Comparison of ENCODE assay signal across 24 cellular contexts in genomic region chr9:117258201-117258866, GRCh38.
"Had no signal": no experiment of that assay in that cellular context is flagged by ENCODE, and none has a peak within 500 bp of the region (broad histone marks: within the 10 kb centered on the region; RNA-seq: fewer than 3 reads in every experiment).

No MANE protein-coding gene starts in this region.

- H3K4me3 Mint-ChIP-seq: activated CD8-positive, alpha-beta T cell treated with anti-CD3 and anti-CD28 coated beads for 36 hours; activated naive CD4-positive, alpha-beta T cell treated with anti-CD3 and anti-CD28 coated beads for 36 hours; activated T-cell treated with anti-CD3 and anti-CD28 coated beads, Interleukin-2, amount 50 U/mL, for 24 hours; neural crest cell; stimulated activated naive CD8-positive, alpha-beta T cell treated with anti-CD3 and anti-CD28 coated beads, Interleukin-15, Interleukin-2, amounts not matched to agents 100 ng/mL and 50 ng/mL, for 24 hours; T-helper 2 cell treated with Interferon-gamma antibody and Interleukin-4, amounts not matched to agents 5 μg/mL and 100 μg/mL, for 36 hours had no signal

- H3K27me3 ChIP-seq: ascending aorta, breast epithelium, left lung, right lobe of liver, transverse colon, uterus had no signal

- H3K27ac ChIP-seq: ascending aorta, breast epithelium, gastrocnemius medialis, heart left ventricle, left lung, prostate gland, right lobe of liver, transverse colon, uterus had no signal

- H3K9me3 ChIP-seq: ascending aorta, breast epithelium, gastrocnemius medialis, heart left ventricle, left lung, prostate gland, right lobe of liver, transverse colon, uterus had no signal

- H3K4me3 ChIP-seq: ascending aorta, breast epithelium, gastrocnemius medialis, heart left ventricle, left lung, prostate gland, right lobe of liver, transverse colon, uterus had no signal

- DNase-seq: activated CD4-positive, alpha-beta T cell treated with anti-CD3 and anti-CD28 coated beads for 48 hours; activated CD4-positive, CD25-positive, alpha-beta regulatory T cell; activated CD8-positive, alpha-beta T cell treated with anti-CD3 and anti-CD28 coated beads for 36 hours; activated naive CD4-positive, alpha-beta T cell treated with anti-CD3 and anti-CD28 coated beads for 36 hours; activated T-cell treated with anti-CD3 and anti-CD28 coated beads, Interleukin-2, amount 50 U/mL, for 24 hours; cerebellar nuclear complex; cortex of kidney; gastrocnemius medialis; heart left ventricle; left lung; mammary epithelial cell; right lobe of liver; small intestine; stimulated activated CD4-positive, alpha-beta T cell treated with anti-CD3 and anti-CD28 coated beads, Interleukin-15, amount 100 ng/mL, for 24 hours; stimulated activated CD4-positive, alpha-beta T cell treated with anti-CD3 and anti-CD28 coated beads, Interleukin-2, amount 100 ng/mL, for 48 hours; transverse colon; uterus had no signal

- H3K27ac Mint-ChIP-seq: activated CD8-positive, alpha-beta T cell treated with anti-CD3 and anti-CD28 coated beads for 36 hours; activated naive CD4-positive, alpha-beta T cell treated with anti-CD3 and anti-CD28 coated beads for 36 hours; activated T-cell treated with anti-CD3 and anti-CD28 coated beads, Interleukin-2, amount 50 U/mL, for 24 hours; stimulated activated naive CD8-positive, alpha-beta T cell treated with anti-CD3 and anti-CD28 coated beads, Interleukin-15, Interleukin-2, amounts not matched to agents 100 ng/mL and 50 ng/mL, for 24 hours; T-helper 2 cell treated with Interferon-gamma antibody and Interleukin-4, amounts not matched to agents 5 μg/mL and 100 μg/mL, for 36 hours had no signal

- ATAC-seq: activated CD8-positive, alpha-beta T cell treated with anti-CD3 and anti-CD28 coated beads for 36 hours; gastrocnemius medialis; heart left ventricle; left lung; right lobe of liver had no signal

- H3K4me1 Mint-ChIP-seq: neural crest cell had no signal

- FAIRE-seq: endometrium, small intestine had no signal

- H3K9me3 Mint-ChIP-seq: activated CD8-positive, alpha-beta T cell treated with anti-CD3 and anti-CD28 coated beads for 36 hours; activated naive CD4-positive, alpha-beta T cell treated with anti-CD3 and anti-CD28 coated beads for 36 hours; neural crest cell; T-helper 2 cell treated with Interferon-gamma antibody and Interleukin-4, amounts not matched to agents 5 μg/mL and 100 μg/mL, for 36 hours had no signal

- H3K27me3 Mint-ChIP-seq: activated CD8-positive, alpha-beta T cell treated with anti-CD3 and anti-CD28 coated beads for 36 hours; activated T-cell treated with anti-CD3 and anti-CD28 coated beads, Interleukin-2, amount 50 U/mL, for 24 hours had no signal

- H3K4me1 ChIP-seq: ascending aorta, breast epithelium, gastrocnemius medialis, heart left ventricle, left lung, prostate gland, right lobe of liver, transverse colon, uterus had no signal
